ENCODE assay signal across 17 cellular contexts in the genomic region with DNA sequence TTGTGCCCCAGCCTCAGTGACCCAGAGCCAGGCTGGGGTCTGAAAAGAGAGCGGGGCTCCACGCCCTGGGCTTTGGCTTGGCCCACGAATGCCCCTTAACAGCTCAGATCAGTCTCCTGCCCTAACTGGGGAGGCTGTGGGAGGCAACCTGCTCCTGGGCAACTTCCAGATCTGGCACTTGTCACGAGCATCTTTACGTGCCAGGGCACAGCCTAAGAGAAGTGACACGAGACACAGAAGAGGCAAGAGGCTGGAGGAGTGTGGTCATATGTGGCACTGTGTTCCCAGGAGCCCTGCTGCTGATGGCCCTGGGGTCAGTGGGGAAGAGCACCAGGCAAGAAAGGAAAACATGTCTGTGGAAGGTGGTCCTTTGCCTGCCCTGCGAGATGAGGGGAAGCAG.
"Had no signal": no experiment of that assay in that cellular context is flagged by ENCODE, and none has a peak within 500 bp of the region (broad histone marks: within the 10 kb centered on the region; RNA-seq: fewer than 3 reads in every experiment).

No MANE protein-coding gene starts in this region.

- ATAC-seq: activated CD8-positive, alpha-beta T cell treated with anti-CD3 and anti-CD28 coated beads, Interleukin-2, amount 10 ng/mL, durations not matched to agents 7 days and 5 days; activated T-helper 17 cell treated with anti-CD3 and anti-CD28 coated beads, Interleukin-2, amount 50 U/mL, for 72 hours; stimulated activated naive CD8-positive, alpha-beta T cell treated with anti-CD3 and anti-CD28 coated beads, Interleukin-15, amount 100 ng/mL, for 72 hours had no signal

- H3K4me3 ChIP-seq: adrenal gland, coronary artery, SJCRH30 had no signal

- DNase-seq: activated CD4-positive, alpha-beta T cell treated with anti-CD3 and anti-CD28 coated beads for 1 hour; activated CD8-positive, alpha-beta T cell treated with anti-CD3 and anti-CD28 coated beads, Interleukin-2, amount 10 ng/mL, durations not matched to agents 7 days and 5 days; activated naive CD4-positive, alpha-beta T cell treated with anti-CD3 and anti-CD28 coated beads, Interleukin-2, amount 10 ng/mL, durations not matched to agents 7 days and 5 days; adrenal gland; central memory CD4-positive, alpha-beta T cell; effector CD4-positive, alpha-beta T cell; mesendoderm; nucleus accumbens; SJCRH30; stimulated activated CD4-positive, alpha-beta T cell treated with anti-CD3 and anti-CD28 coated beads, Interleukin-15, amount 100 ng/mL, for 24 hours; stimulated activated CD4-positive, alpha-beta T cell treated with anti-CD3 and anti-CD28 coated beads, Interleukin-4, amount 100 ng/mL, for 24 hours; stimulated activated naive CD8-positive, alpha-beta T cell treated with anti-CD3 and anti-CD28 coated beads, Interleukin-15, amount 100 ng/mL, for 72 hours had no signal

- FAIRE-seq: endothelial cell of umbilical vein, urothelium cell line had no signal

- H3K4me1 Mint-ChIP-seq: activated naive CD4-positive, alpha-beta T cell treated with anti-CD3 and anti-CD28 coated beads, Interleukin-2, amount 10 ng/mL, durations not matched to agents 7 days and 5 days; activated T-helper 17 cell treated with anti-CD3 and anti-CD28 coated beads, Interleukin-2, amount 50 U/mL, for 72 hours; stimulated activated naive CD8-positive, alpha-beta T cell treated with anti-CD3 and anti-CD28 coated beads, Interleukin-15, amount 100 ng/mL, for 72 hours had no signal

- H3K27me3 Mint-ChIP-seq: progenitor cell of endocrine pancreas had no signal

- H3K4me3 Mint-ChIP-seq: activated CD8-positive, alpha-beta T cell treated with anti-CD3 and anti-CD28 coated beads, Interleukin-2, amount 10 ng/mL, durations not matched to agents 7 days and 5 days; activated naive CD4-positive, alpha-beta T cell treated with anti-CD3 and anti-CD28 coated beads, Interleukin-2, amount 10 ng/mL, durations not matched to agents 7 days and 5 days; activated T-helper 17 cell treated with anti-CD3 and anti-CD28 coated beads, Interleukin-2, amount 50 U/mL, for 72 hours; stimulated activated naive CD8-positive, alpha-beta T cell treated with anti-CD3 and anti-CD28 coated beads, Interleukin-15, amount 100 ng/mL, for 72 hours had no signal

- H3K9me3 Mint-ChIP-seq: activated naive CD4-positive, alpha-beta T cell treated with anti-CD3 and anti-CD28 coated beads, Interleukin-2, amount 10 ng/mL, durations not matched to agents 7 days and 5 days; activated T-helper 17 cell treated with anti-CD3 and anti-CD28 coated beads, Interleukin-2, amount 50 U/mL, for 72 hours; stimulated activated naive CD8-positive, alpha-beta T cell treated with anti-CD3 and anti-CD28 coated beads, Interleukin-15, amount 100 ng/mL, for 72 hours had no signal

- H3K27ac Mint-ChIP-seq: activated CD8-positive, alpha-beta T cell treated with anti-CD3 and anti-CD28 coated beads, Interleukin-2, amount 10 ng/mL, durations not matched to agents 7 days and 5 days; activated naive CD4-positive, alpha-beta T cell treated with anti-CD3 and anti-CD28 coated beads, Interleukin-2, amount 10 ng/mL, durations not matched to agents 7 days and 5 days; activated T-helper 17 cell treated with anti-CD3 and anti-CD28 coated beads, Interleukin-2, amount 50 U/mL, for 72 hours; progenitor cell of endocrine pancreas; stimulated activated naive CD8-positive, alpha-beta T cell treated with anti-CD3 and anti-CD28 coated beads, Interleukin-15, amount 100 ng/mL, for 72 hours had no signal

- H3K9me3 ChIP-seq: adrenal gland, SJCRH30 had no signal

- H3K27ac ChIP-seq: adrenal gland, coronary artery, SJCRH30 had no signal

- H3K27me3 ChIP-seq: adrenal gland, SJCRH30 had no signal

- H3K36me3 ChIP-seq: adrenal gland, SJCRH30 had no signal

- H3K36me3 Mint-ChIP-seq: activated naive CD4-positive, alpha-beta T cell treated with anti-CD3 and anti-CD28 coated beads, Interleukin-2, amount 10 ng/mL, durations not matched to agents 7 days and 5 days had no signal
